8 cellular contexts compared by ENCODE assay signal in genomic region chr1:58783993-58784757, GRCh38. TPM values are rescaled to one million over a fixed set of nuclear protein-coding genes. Genes with fewer than 3 reads are reported as not detected.
DNase-seq lines count a peak whose midpoint lies in the region; ATAC-seq lines count a peak whose summit lies in the region.

TSS of gene JUN (minus strand) at chr1:58784047. CDS start at chr1:58783070, 977 bp downstream.

- peaks cover 0 to 13% (median 3%) of the 10 kb centered on the region in 3 donors for H3K9me3 Mint-ChIP-seq in IgD-negative memory B cell

- H3K4me1 Mint-ChIP-seq in IgD-negative memory B cell, result peaks cover 10 to 24% (median 12%) of the 10 kb centered on the region in 3 donors

- ATAC-seq in GM21529 (IDR thresholded peaks at IDR 0.05; ENCODE audit: unreplicated experiment), result peak; percentile 74

- peak within 1 kb of the TSS; percentile 84 to 100 (median 94) for H3K4me3 Mint-ChIP-seq in IgD-negative memory B cell

- peaks cover 7% of the 10 kb centered on the region for H3K36me3 Mint-ChIP-seq in IgD-negative memory B cell

- peaks cover 2% of the 10 kb centered on the region for H3K27me3 Mint-ChIP-seq in IgD-negative memory B cell

- DNase-seq in DMS 273 (lab: John Stamatoyannopoulos, UW; ENCODE audit: unreplicated experiment) (peak; percentile 100), OCI-M2 (lab: John Stamatoyannopoulos, UW; ENCODE audit: unreplicated experiment) (peak; percentile 95), activated T-cell treated with anti-CD3 and anti-CD28 coated beads for 4 hours (peak; percentile 97), epidermal melanocyte (ENCODE audit: insufficient read length, low spot score) (peak; percentile 98), middle frontal gyrus (ENCODE audit: extremely low spot score, low spot score) (peak; percentile 99)
- DNase-seq in stimulated activated CD8-positive, alpha-beta memory T cell treated with anti-CD3 and anti-CD28 coated beads, Interleukin-2, amount 100 ng/mL, for 48 hours (ENCODE audit: low read depth in 2 of 2), result peak; percentile 91 to 94

- peak within 1 kb of the TSS; percentile 90 to 100 (median 100) for H3K27ac Mint-ChIP-seq in IgD-negative memory B cell

RNA-seq across cellular contexts. Expression of gene JUN, which starts in this region (rescaled TPM):
- 217 TPM for polyA plus RNA-seq in IgD-negative memory B cell

Comparison
In these comparisons a context has a peak if more than half of its experiments do, and no peak if none do; other contexts are left out.
1. Peak in every context shown above with its lines: DNase-seq and ATAC-seq.